Comparison of ENCODE assay signal across 8 cellular contexts in genomic region chr16:2968368-2968737, GRCh38. TPM values are rescaled to one million over a fixed set of nuclear protein-coding genes. Genes with fewer than 3 reads are reported as not detected.
A peak's percentile ranks its signal among the peaks of the same experiment; 100 is the strongest.
DNase-seq lines count a peak whose midpoint lies in the region; ATAC-seq and FAIRE-seq lines count a peak whose summit lies in the region.

No MANE protein-coding gene starts in this region.

- no peak overlapping the region for H3K27ac Mint-ChIP-seq in activated naive CD8-positive, alpha-beta T cell treated with anti-CD3 and anti-CD28 coated beads, Interleukin-2, amount 10 ng/mL, durations not matched to agents 7 days and 5 days
- H3K27ac Mint-ChIP-seq in naive thymus-derived CD8-positive, alpha-beta T cell, result peak overlapping the region in 1 of 10 donors; percentile 15

- H3K4me1 ChIP-seq in Karpas-422 (ENCODE audit: low read length), result peaks cover 77% of the 10 kb centered on the region

- H3K4me3 Mint-ChIP-seq in activated naive CD8-positive, alpha-beta T cell treated with anti-CD3 and anti-CD28 coated beads, Interleukin-2, amount 10 ng/mL, durations not matched to agents 7 days and 5 days, result peak overlapping the region; percentile 82
- H3K4me3 Mint-ChIP-seq in naive thymus-derived CD8-positive, alpha-beta T cell, result peak overlapping the region; percentile 65 to 83 (median 74)

- no peaks in the 10 kb centered on the region for H3K9me2 ChIP-seq in Karpas-422 (replicated peaks; ENCODE audit: insufficient read depth, low read length)

- H3K36me3 ChIP-seq in Karpas-422 (ENCODE audit: insufficient read depth, low read length), result peaks cover 9% of the 10 kb centered on the region; the same call in 1 of the 2 replicates

- H3K9ac ChIP-seq in Karpas-422 (ENCODE audit: low read length), result peak overlapping the region; percentile 98

- POLR2A ChIA-PET in activated naive CD8-positive, alpha-beta T cell treated with anti-CD3 and anti-CD28 coated beads, Interleukin-2, amount 10 ng/mL, durations not matched to agents 7 days and 5 days (lab: Charles Lee), result interaction anchor here (4.1 kb wide), 1 partner anchor 13 kb away, joined by 27 read pairs; the partner anchor contains the start of gene PKMYT1
- POLR2A ChIA-PET in naive thymus-derived CD8-positive, alpha-beta T cell (lab: Charles Lee), result interaction anchor here (2.2 kb wide), 1 partner anchor 12 kb away, joined by 14 read pairs; the partner anchor contains the start of gene PKMYT1

- no peaks in the 10 kb centered on the region for H3K9me3 ChIP-seq in Karpas-422 (ENCODE audit: low read length)

- no peak overlapping the region for H2AFZ ChIP-seq in Karpas-422 (ENCODE audit: low read length)

- H3K27me3 ChIP-seq in Karpas-422 (ENCODE audit: low read length), result no peaks in the 10 kb centered on the region

- peaks cover 16% of the 10 kb centered on the region for H4K20me1 ChIP-seq in Karpas-422 (ENCODE audit: insufficient read depth, low read depth, low read length)

- peaks cover 3% of the 10 kb centered on the region for H3K36me3 Mint-ChIP-seq in activated naive CD8-positive, alpha-beta T cell treated with anti-CD3 and anti-CD28 coated beads, Interleukin-2, amount 10 ng/mL, durations not matched to agents 7 days and 5 days
- H3K36me3 Mint-ChIP-seq in naive thymus-derived CD8-positive, alpha-beta T cell, result no peaks in the 10 kb centered on the region

- no peak for FAIRE-seq in frontal cortex (lab: Jason Lieb, UNC)

- peak overlapping the region; percentile 86 for H3K27ac ChIP-seq in Karpas-422 (ENCODE audit: low read length)

- no peaks in the 10 kb centered on the region for H3K9me3 Mint-ChIP-seq in activated naive CD8-positive, alpha-beta T cell treated with anti-CD3 and anti-CD28 coated beads, Interleukin-2, amount 10 ng/mL, durations not matched to agents 7 days and 5 days
- peaks cover 0 to 4% (median 0%) of the 10 kb centered on the region in 9 donors for H3K9me3 Mint-ChIP-seq in naive thymus-derived CD8-positive, alpha-beta T cell

- H3K4me2 ChIP-seq in Karpas-422 (ENCODE audit: low read depth, low read length, poor library complexity, severe bottlenecking), result peak overlapping the region; percentile 79

- no peak for ATAC-seq in activated naive CD8-positive, alpha-beta T cell treated with anti-CD3 and anti-CD28 coated beads, Interleukin-2, amount 10 ng/mL, durations not matched to agents 7 days and 5 days (ENCODE audit: low read depth)
- no peak for ATAC-seq in naive thymus-derived CD8-positive, alpha-beta T cell
- no peak for ATAC-seq in GM18868 (IDR thresholded peaks at IDR 0.05; ENCODE audit: unreplicated experiment)

- H3K4me3 ChIP-seq in Karpas-422 (ENCODE audit: low read length), result peak overlapping the region; percentile 99

- H3K4me1 Mint-ChIP-seq in activated naive CD8-positive, alpha-beta T cell treated with anti-CD3 and anti-CD28 coated beads, Interleukin-2, amount 10 ng/mL, durations not matched to agents 7 days and 5 days, result peaks cover 27% of the 10 kb centered on the region
- H3K4me1 Mint-ChIP-seq in naive thymus-derived CD8-positive, alpha-beta T cell, result peaks cover 15 to 35% (median 30%) of the 10 kb centered on the region in 4 donors

- peaks cover 23% of the 10 kb centered on the region for H3K27me3 Mint-ChIP-seq in activated naive CD8-positive, alpha-beta T cell treated with anti-CD3 and anti-CD28 coated beads, Interleukin-2, amount 10 ng/mL, durations not matched to agents 7 days and 5 days
- peaks cover 3 to 51% (median 31%) of the 10 kb centered on the region in 5 donors for H3K27me3 Mint-ChIP-seq in naive thymus-derived CD8-positive, alpha-beta T cell

- DNase-seq in COLO668 (lab: John Stamatoyannopoulos, UW; ENCODE audit: unreplicated experiment), result peak; percentile 71
- DNase-seq in Karpas-422, result peak; percentile 97
- no peak for DNase-seq in activated naive CD8-positive, alpha-beta T cell treated with anti-CD3 and anti-CD28 coated beads, Interleukin-2, amount 10 ng/mL, durations not matched to agents 7 days and 5 days
- DNase-seq in naive thymus-derived CD8-positive, alpha-beta T cell, result no peak
- no peak for DNase-seq in frontal cortex (ENCODE audit: low spot score in 2 of 2)
- DNase-seq in NCI-H1417 treated with DMSO at 0.1 percent for 48 hours (lab: John Stamatoyannopoulos, UW), result no peak
- no peak for DNase-seq in H4 (ENCODE audit: low spot score)

- peaks cover 20% of the 10 kb centered on the region for H3K79me2 ChIP-seq in Karpas-422 (ENCODE audit: low read length)

RNA-seq across cellular contexts. Expression of gene PAQR4, which starts 0.8 kb away (rescaled TPM):
- 30.7 and 44.0 TPM in 2 replicates for total RNA-seq in Karpas-422 (2014; rRNA removed; shearing (Covaris generic); ENCODE audit: low replicate concordance)
- 10 to 100 TPM; 40.7 to 42.4 TPM for total RNA-seq in activated naive CD8-positive, alpha-beta T cell treated with anti-CD3 and anti-CD28 coated beads, Interleukin-2, amount 10 ng/mL, durations not matched to agents 7 days and 5 days
- total RNA-seq in naive thymus-derived CD8-positive, alpha-beta T cell, result under 1 TPM; 0.27 to 0.60 TPM
- polyA plus RNA-seq in naive thymus-derived CD8-positive, alpha-beta T cell, result under 1 TPM in 2 of 3 donors, not detected in 1; 0.28 to 0.79 TPM
- 18.3 TPM for total RNA-seq in frontal cortex
- total RNA-seq in H4 (2014; rRNA removed; shearing (Covaris generic)), result 14.4 and 17.9 TPM in 2 replicates

RNA-seq across cellular contexts. Expression of gene KREMEN2, which starts 4.3 kb away (rescaled TPM):
- 3.4 and 8.5 TPM in 2 replicates for total RNA-seq in Karpas-422 (2014; rRNA removed; shearing (Covaris generic); ENCODE audit: low replicate concordance)
- total RNA-seq in activated naive CD8-positive, alpha-beta T cell treated with anti-CD3 and anti-CD28 coated beads, Interleukin-2, amount 10 ng/mL, durations not matched to agents 7 days and 5 days, result under 1 TPM in 1 of 2 experiments, not detected in 1; 0.36 TPM
- not detected for total RNA-seq in naive thymus-derived CD8-positive, alpha-beta T cell
- polyA plus RNA-seq in naive thymus-derived CD8-positive, alpha-beta T cell, result not detected
- not detected for total RNA-seq in frontal cortex
- total RNA-seq in H4 (2014; rRNA removed; shearing (Covaris generic)), result 6.0 and 11.0 TPM in 2 replicates

RNA-seq across cellular contexts. Expression of gene PKMYT1, which starts 11.9 kb away (rescaled TPM):
- 17.6 and 30.3 TPM in 2 replicates for total RNA-seq in Karpas-422 (2014; rRNA removed; shearing (Covaris generic); ENCODE audit: low replicate concordance)
- 100 to 1,000 TPM; 106 to 116 TPM for total RNA-seq in activated naive CD8-positive, alpha-beta T cell treated with anti-CD3 and anti-CD28 coated beads, Interleukin-2, amount 10 ng/mL, durations not matched to agents 7 days and 5 days
- total RNA-seq in naive thymus-derived CD8-positive, alpha-beta T cell, result not detected
- polyA plus RNA-seq in naive thymus-derived CD8-positive, alpha-beta T cell, result under 1 TPM in 1 of 3 donors, not detected in 2; 0.37 TPM
- total RNA-seq in frontal cortex, result 1.2 TPM
- total RNA-seq in H4 (2014; rRNA removed; shearing (Covaris generic)), result 19.9 and 26.0 TPM in 2 replicates

RNA-seq across cellular contexts. Expression of gene CLDN9, which starts 44.4 kb away (rescaled TPM):
- not detected in 2 replicates for total RNA-seq in Karpas-422 (2014; rRNA removed; shearing (Covaris generic); ENCODE audit: low replicate concordance)
- not detected for total RNA-seq in activated naive CD8-positive, alpha-beta T cell treated with anti-CD3 and anti-CD28 coated beads, Interleukin-2, amount 10 ng/mL, durations not matched to agents 7 days and 5 days
- not detected for total RNA-seq in naive thymus-derived CD8-positive, alpha-beta T cell
- polyA plus RNA-seq in naive thymus-derived CD8-positive, alpha-beta T cell, result not detected
- total RNA-seq in frontal cortex, result not detected
- not detected in 2 replicates for total RNA-seq in H4 (2014; rRNA removed; shearing (Covaris generic))

RNA-seq across cellular contexts. Expression of gene CLDN6, which starts 49.6 kb away (rescaled TPM):
- not detected in 2 replicates for total RNA-seq in Karpas-422 (2014; rRNA removed; shearing (Covaris generic); ENCODE audit: low replicate concordance)
- not detected for total RNA-seq in activated naive CD8-positive, alpha-beta T cell treated with anti-CD3 and anti-CD28 coated beads, Interleukin-2, amount 10 ng/mL, durations not matched to agents 7 days and 5 days
- total RNA-seq in naive thymus-derived CD8-positive, alpha-beta T cell, result not detected
- not detected for polyA plus RNA-seq in naive thymus-derived CD8-positive, alpha-beta T cell
- 0.41 TPM for total RNA-seq in frontal cortex
- total RNA-seq in H4 (2014; rRNA removed; shearing (Covaris generic)), result 2.0 TPM in 1 of 2 replicates, not detected in the other

Comparison
In these comparisons a context has a peak if more than half of its experiments do, and no peak if none do; other contexts are left out.
1. DNase-seq: peak in COLO668 (single experiment) and Karpas-422 (single experiment); none in activated naive CD8-positive, alpha-beta T cell treated with anti-CD3 and anti-CD28 coated beads, Interleukin-2, amount 10 ng/mL, durations not matched to agents 7 days and 5 days (single experiment), naive thymus-derived CD8-positive, alpha-beta T cell (0 of 10), frontal cortex (0 of 2), NCI-H1417 treated with DMSO at 0.1 percent for 48 hours (single experiment) and H4 (single experiment).